ENCODE assay signal across 21 cellular contexts in genomic region chr7:122844191-122844988, GRCh38. TPM values are rescaled to one million over a fixed set of nuclear protein-coding genes. Genes with fewer than 3 reads are reported as not detected.
DNase-seq lines count a peak whose midpoint lies in the region; ATAC-seq, FAIRE-seq and TF ChIP-seq lines count a peak whose summit lies in the region.
"Had no signal": no experiment of that assay in that cellular context is flagged by ENCODE, and none has a peak within 500 bp of the region (broad histone marks: within the 10 kb centered on the region; RNA-seq: fewer than 3 reads in every experiment).

No MANE protein-coding gene starts in this region.

- H2AFZ ChIP-seq in HepG2 (ENCODE audit: low read length): no peak overlapping the region
- H2AFZ ChIP-seq: GM23248 had no signal

- TF ChIP-seq POLR2A in HepG2 (IDR thresholded peaks at IDR 0.05; ENCODE audit: insufficient read depth in 1 of 2, low read depth in 2 of 2, low read length in 2 of 2): no peak
- no peak for TF ChIP-seq POLR2A in right lobe of liver (IDR thresholded peaks at IDR 0.05)
- TF ChIP-seq POLR2A in gastroesophageal sphincter (IDR thresholded peaks at IDR 0.05): no peak

- 91% methylated on average over 3 of the region's 3 CpGs for WGBS in HepG2 (ENCODE audit: low lambda C conversion rate)
- 72% methylated on average over 3 of the region's 3 CpGs for WGBS in right lobe of liver (ENCODE audit: insufficient coverage, low coverage, low lambda C conversion rate, missing lambda C conversion rate)
- 71 to 78% methylated on average over 3 of the region's 3 CpGs for whole genome bisulfite sequencing in gastroesophageal sphincter (ENCODE audit: low coverage in 1 of 2), 2 donors

- no peak overlapping the region for H3K9ac ChIP-seq in HepG2 (ENCODE audit: insufficient read depth, low read depth, low read length)
- no peak overlapping the region for H3K9ac ChIP-seq in adipocyte (ENCODE audit: low read length)
- H3K9ac ChIP-seq: BLaER1, GM23248 had no signal

- H3K79me2 ChIP-seq in HepG2 (ENCODE audit: insufficient read depth, low read length): no peaks in the 10 kb centered on the region

- TF ChIP-seq EP300 in HepG2 (IDR thresholded peaks at IDR 0.05; ENCODE audit: low read depth in 2 of 2, low read length in 2 of 2) (0 out of 4 replicates have a peak, but pooled peaks of 1 of the 2 experiments have one; percentile 43), HepG2 (CRISPR knock-in tag; IDR thresholded peaks at IDR 0.05; ENCODE audit: borderline replicate concordance) (no peak), gastroesophageal sphincter (IDR thresholded peaks at IDR 0.05) (no peak)

- in situ Hi-C loops in HepG2 (cut with HindIII; ENCODE audit: extremely low pct_ligation_motif_present, low pct_unique_long_range_greater_than_20kb): no loop called here

- no peaks in the 10 kb centered on the region for H4K20me1 ChIP-seq in HepG2 (ENCODE audit: insufficient read depth, low read length)
- H4K20me1 ChIP-seq: BLaER1 had no signal

- ATAC-seq in HepG2 (no peak), right lobe of liver (no peak), gastroesophageal sphincter (no peak)
- ATAC-seq: A549 had no signal

- H3K4me2 ChIP-seq in HepG2 (ENCODE audit: low read depth, low read length): no peak overlapping the region
- H3K4me2 ChIP-seq: A549, BLaER1 had no signal

- no peak for FAIRE-seq in HepG2 (lab: Jason Lieb, UNC)
- FAIRE-seq: A549, D721Med, G401.6 had no signal

- POLR2A ChIA-PET in HepG2 (lab: Yijun Ruan, JAX): no interaction called here

- no peak for TF ChIP-seq CTCF in HepG2 (CRISPR knock-in tag; IDR thresholded peaks at IDR 0.05)
- no peak for TF ChIP-seq CTCF in right lobe of liver (IDR thresholded peaks at IDR 0.05)
- TF ChIP-seq CTCF in gastroesophageal sphincter (IDR thresholded peaks at IDR 0.05): no peak

- H3K9me3 ChIP-seq in HepG2 (ENCODE audit: low read length): no peaks in the 10 kb centered on the region
- no peaks in the 10 kb centered on the region for H3K9me3 ChIP-seq in right lobe of liver
- no peaks in the 10 kb centered on the region for H3K9me3 ChIP-seq in adipocyte (ENCODE audit: control insufficient read depth, low read length)
- H3K9me3 ChIP-seq in gastroesophageal sphincter: no peaks in the 10 kb centered on the region
- H3K9me3 ChIP-seq: A549, BLaER1 had no signal

- CTCF ChIA-PET in HepG2 (lab: Yijun Ruan, JAX; ENCODE audit: low intra/inter-chr PET ratio, low total read pairs): no interaction called here

- TF ChIP-seq RAD21 in HepG2 (CRISPR knock-in tag; IDR thresholded peaks at IDR 0.05): no peak

- peaks cover 2 to 5% of the 10 kb centered on the region in 2 experiments; a peak in 2 of 5 replicates for H3K36me3 ChIP-seq in HepG2 (replicated peaks in 1 of 2; ENCODE audit: control insufficient read depth in 1 of 2, insufficient read depth in 2 of 2, low read length in 2 of 2)
- H3K36me3 ChIP-seq in right lobe of liver: no peaks in the 10 kb centered on the region
- no peaks in the 10 kb centered on the region for H3K36me3 ChIP-seq in adipocyte (ENCODE audit: control insufficient read depth, insufficient read depth, low read length, severe bottlenecking)
- no peaks in the 10 kb centered on the region for H3K36me3 ChIP-seq in gastroesophageal sphincter
- H3K36me3 ChIP-seq: BLaER1 had no signal

- H3K4me1 ChIP-seq in HepG2 (ENCODE audit: insufficient read depth, low read length) (peaks cover 46% of the 10 kb centered on the region), right lobe of liver (no peaks in the 10 kb centered on the region), adipocyte (ENCODE audit: control insufficient read depth, insufficient read depth, low read length) (no peaks in the 10 kb centered on the region), gastroesophageal sphincter (peaks cover 0 to 9% (median 0%) of the 10 kb centered on the region in 3 donors)
- H3K4me1 ChIP-seq: A549, BLaER1 had no signal

- H3K27ac ChIP-seq in HepG2 (ENCODE audit: extremely low read length, insufficient read depth, low read length) (no peak overlapping the region), right lobe of liver (no peak overlapping the region), substantia nigra (ENCODE audit: low read depth, low read length, poor library complexity, severe bottlenecking) (no peak overlapping the region), gastroesophageal sphincter (no peak overlapping the region)
- H3K27ac ChIP-seq: A549, BLaER1, GM23248 had no signal

- no peaks in the 10 kb centered on the region for H3K27me3 ChIP-seq in HepG2 (ENCODE audit: control insufficient read depth in 1 of 2, insufficient read depth in 2 of 2, low read length in 2 of 2)
- no peaks in the 10 kb centered on the region for H3K27me3 ChIP-seq in right lobe of liver
- H3K27me3 ChIP-seq in adipocyte (replicated peaks; ENCODE audit: control insufficient read depth, insufficient read depth, low read length): no peaks in the 10 kb centered on the region
- no peaks in the 10 kb centered on the region for H3K27me3 ChIP-seq in gastroesophageal sphincter
- H3K27me3 ChIP-seq: BLaER1 had no signal

- DNase-seq in HepG2 (ENCODE audit: low spot score) (peak; percentile 63), right lobe of liver (no peak), adipocyte (ENCODE audit: low read depth) (peak; percentile 63), fibroblast of peridontal ligament (ENCODE audit: extremely low read depth) (peak; percentile 14), NOMO-1 treated with DMSO at 0.1 percent for 48 hours (lab: John Stamatoyannopoulos, UW; ENCODE audit: unreplicated experiment) (no peak), substantia nigra (lab: John Stamatoyannopoulos, UW) (no peak), hypothalamus (lab: John Stamatoyannopoulos, UW) (no peak)
- DNase-seq: CD8-positive, alpha-beta memory T cell; GM23248; HCEC 1CT; Kasumi-1; NCI-H1105; NCI-H1694 treated with DMSO at 0.1 percent for 48 hours; NCI-H82; RPMI8226; SIG-M5 had no signal

- H3K4me3 ChIP-seq in HepG2 (replicated peaks in 1 of 3; ENCODE audit: insufficient read depth in 1 of 3, low read depth in 2 of 3, low read length in 3 of 3): no peak overlapping the region
- no peak overlapping the region for H3K4me3 ChIP-seq in right lobe of liver
- H3K4me3 ChIP-seq in adipocyte (ENCODE audit: low read length): no peak overlapping the region
- H3K4me3 ChIP-seq in gastroesophageal sphincter: no peak overlapping the region
- H3K4me3 ChIP-seq: A549, BLaER1, GM23248 had no signal

- intact Hi-C loops in HepG2 (cut with micrococcal nuclease; ENCODE audit: unreplicated experiment): no loop called here
- intact Hi-C loops in right lobe of liver (cut with DNase I): no loop called here

- BruUV-seq in HepG2 (replicated peaks; lab: Mats Ljungman, UMichigan): no TSS peak

TF ChIP-seq in HepG2, 621 proteins besides CTCF, POLR2A, EP300 and RAD21 (continues in another document):
- TF ChIP-seq FOXP4 (CRISPR knock-in tag; IDR thresholded peaks at IDR 0.05) (peak; percentile 45; the same call in 1 of the 2 replicates), ZNF335 (CRISPR knock-in tag; IDR thresholded peaks at IDR 0.05) (no peak), GFI1 (CRISPR knock-in tag; IDR thresholded peaks at IDR 0.05; ENCODE audit: borderline replicate concordance) (peak; percentile 69), ARNT2 (CRISPR knock-in tag; IDR thresholded peaks at IDR 0.05; ENCODE audit: low read depth) (no peak), PPARG (CRISPR knock-in tag; conservative IDR thresholded peaks at IDR 0.05) (0 out of 2 replicates have a peak, but pooled peaks have one; percentile 12)

RNA-seq across cellular contexts. Expression of gene CADPS2, which starts 41.9 kb away (rescaled TPM):
- total RNA-seq in HepG2 (2016; rRNA removed; fragmentation: Illumina TruSeq; extraction: Trizol): 43.8 and 62.9 TPM in 2 replicates
- 6.9 and 7.1 TPM in 2 replicates for total RNA-seq in HepG2 (2016; cell fraction: cytosol; rRNA removed; fragmentation: Illumina TruSeq; extraction: Trizol; ENCODE audit: low read depth)
- total RNA-seq in HepG2 (2016; cell fraction: insoluble cytoplasmic fraction; rRNA removed; fragmentation: Illumina TruSeq; extraction: Trizol): 44.1 and 61.2 TPM in 2 replicates
- total RNA-seq in HepG2 (2016; cell fraction: membrane; rRNA removed; fragmentation: Illumina TruSeq; extraction: Trizol): 12.9 and 13.8 TPM in 2 replicates
- 35.9 and 36.9 TPM in 2 replicates for total RNA-seq in HepG2 (2016; cell fraction: nucleus; rRNA removed; fragmentation: Illumina TruSeq; extraction: Trizol)
- polyA plus RNA-seq in HepG2 (2011; rRNA removed): 13.5 and 17.6 TPM in 2 replicates
- 8.6 and 12.4 TPM in 2 replicates for polyA plus RNA-seq in HepG2 (2011; cell fraction: cytosol; rRNA removed)
- polyA plus RNA-seq in HepG2 (2011; cell fraction: nucleus; rRNA removed): 5.3 and 5.6 TPM in 2 replicates
- polyA plus RNA-seq in HepG2 (2012): 9.4 and 10.1 TPM in 2 replicates
- polyA plus RNA-seq in HepG2 (2016; cell fraction: cytosol; fragmentation: Illumina TruSeq; extraction: Trizol; ENCODE audit: low read depth): 1.0 and 1.3 TPM in 2 replicates
- polyA plus RNA-seq in HepG2 (2016; cell fraction: insoluble cytoplasmic fraction; fragmentation: Illumina TruSeq; extraction: Trizol; ENCODE audit: low read depth): 39.5 and 41.4 TPM in 2 replicates
- polyA plus RNA-seq in HepG2 (2016; cell fraction: membrane; fragmentation: Illumina TruSeq; extraction: Trizol; ENCODE audit: low read depth): 4.2 and 4.4 TPM in 2 replicates
- polyA plus RNA-seq in HepG2 (2016; cell fraction: nucleus; fragmentation: Illumina TruSeq; extraction: Trizol; ENCODE audit: insufficient read depth, low read depth): 18.8 and 19.0 TPM in 2 replicates
- polyA minus RNA-seq in HepG2 (2011; rRNA and poly(A)+ RNA removed; ENCODE audit: low replicate concordance): 4.0 and 26.7 TPM in 2 replicates
- 19.0 and 21.3 TPM in 2 replicates for polyA minus RNA-seq in HepG2 (2011; cell fraction: cytosol; rRNA and poly(A)+ RNA removed)
- 61.3 and 65.6 TPM in 2 replicates for polyA minus RNA-seq in HepG2 (2011; cell fraction: nucleus; rRNA and poly(A)+ RNA removed)
- total RNA-seq in right lobe of liver: 10 to 100 TPM in 2 of 6 experiments, 1 to 10 TPM in 4; 7.6 to 14.7 (median 9.4) TPM
- total RNA-seq in gastroesophageal sphincter: 100 to 1,000 TPM in 3 of 4 donors, 10 to 100 TPM in 1; 20.3 to 205 (median 138) TPM
- total RNA-seq: CD8-positive, alpha-beta memory T cell had no signal
- polyA plus RNA-seq: CD8-positive, alpha-beta memory T cell had no signal

Comparison
In these comparisons a context has a peak if more than half of its experiments do, and no peak if none do; other contexts are left out.
1. DNase-seq: peak in HepG2 (single experiment), adipocyte (single experiment) and fibroblast of peridontal ligament (single experiment); none in right lobe of liver (0 of 3), NOMO-1 treated with DMSO at 0.1 percent for 48 hours (single experiment), substantia nigra (0 of 49) and hypothalamus (0 of 51).